12 cellular contexts compared by ENCODE assay signal in the genomic region with DNA sequence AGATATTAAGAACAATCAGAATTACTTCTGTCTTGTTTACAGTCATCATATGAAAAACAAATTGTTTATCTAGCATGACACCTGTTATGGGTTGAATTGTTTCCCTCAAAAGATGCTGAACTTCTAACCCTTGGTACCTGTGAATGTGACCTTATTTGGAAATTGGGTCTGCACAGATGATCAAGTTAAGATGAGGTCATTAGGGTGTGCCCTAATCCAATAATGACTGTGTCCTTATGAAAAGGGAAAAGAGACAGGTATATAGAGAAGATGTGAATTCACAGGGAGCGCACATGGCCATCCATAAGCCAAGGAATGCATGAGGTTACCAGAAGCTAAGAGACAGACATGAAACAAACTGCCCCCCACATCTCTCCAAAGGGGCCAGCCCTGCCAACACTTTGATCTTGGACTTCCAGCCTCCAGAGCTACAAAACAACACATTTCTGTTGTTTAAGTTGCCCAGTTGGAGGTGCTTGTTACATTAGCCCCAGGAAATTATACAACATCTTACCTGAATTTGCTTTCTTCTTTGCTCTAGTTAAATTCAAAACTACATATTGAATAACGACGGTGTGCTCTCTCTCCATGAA. TPM values are rescaled to one million over a fixed set of nuclear protein-coding genes. Genes with fewer than 3 reads are reported as not detected.
DNase-seq lines count a peak whose midpoint lies in the region; ATAC-seq and TF ChIP-seq lines count a peak whose summit lies in the region.
"Had no signal": no experiment of that assay in that cellular context is flagged by ENCODE, and none has a peak within 500 bp of the region (broad histone marks: within the 10 kb centered on the region; RNA-seq: fewer than 3 reads in every experiment).

No MANE protein-coding gene starts in this region.

- peaks cover 41% of the 10 kb centered on the region for H3K4me1 ChIP-seq in CD8-positive, alpha-beta T cell (ENCODE audit: insufficient read depth, low read length)

- no peaks in the 10 kb centered on the region for H3K9me3 ChIP-seq in CD8-positive, alpha-beta T cell (ENCODE audit: low read length)

- H3K27me3 ChIP-seq in CD8-positive, alpha-beta T cell (ENCODE audit: insufficient read depth, low read length) = no peaks in the 10 kb centered on the region

- no peak for TF ChIP-seq CTCF in CD8-positive, alpha-beta T cell (IDR thresholded peaks at IDR 0.05)

- DNase-seq in NCI-H510A treated with DMSO at 0.1 percent for 48 hours (lab: John Stamatoyannopoulos, UW) = peak; percentile 37
- DNase-seq in NCI-H510A (lab: John Stamatoyannopoulos, UW) = no peak
- DNase-seq in CD8-positive, alpha-beta T cell = no peak
- DNase-seq in activated T-helper 2 cell treated with anti-CD3 and anti-CD28 coated beads, Interferon-gamma antibody, Interleukin-2, Interleukin-4, amounts not matched to agents 10 μg/mL and 5 μg/mL and 100 μg/mL, durations not matched to agents 14 hours and 24 hours and 36 hours (ENCODE audit: low spot score) = no peak
- DNase-seq in naive thymus-derived CD8-positive, alpha-beta T cell = no peak
- no peak for DNase-seq in ecto neural progenitor cell (ENCODE audit: low spot score)
- DNase-seq in NCI-H1092 (lab: John Stamatoyannopoulos, UW) = no peak
- DNase-seq: left ventricle myocardium superior, MM.1S, NCI-H226 had no signal

- peaks cover 5% of the 10 kb centered on the region for H3K36me3 Mint-ChIP-seq in CD8-positive, alpha-beta T cell
- peaks cover 11% of the 10 kb centered on the region for H3K36me3 Mint-ChIP-seq in activated T-helper 2 cell treated with anti-CD3 and anti-CD28 coated beads, Interferon-gamma antibody, Interleukin-2, Interleukin-4, amounts not matched to agents 10 μg/mL and 5 μg/mL and 100 μg/mL, durations not matched to agents 14 hours and 24 hours and 36 hours (ENCODE audit: low read depth)
- H3K36me3 Mint-ChIP-seq in naive thymus-derived CD8-positive, alpha-beta T cell = no peaks in the 10 kb centered on the region

- H3K36me3 ChIP-seq in CD8-positive, alpha-beta T cell (ENCODE audit: insufficient read depth, low read length) = no peaks in the 10 kb centered on the region

- intact Hi-C loops in CD8-positive, alpha-beta T cell (cut with DNase I, micrococcal nuclease) = loop anchor here (10.0 kb wide), 3 partner anchors 256 to 854 kb away; a partner anchor contains a TSS
- intact Hi-C loops in activated T-helper 2 cell treated with anti-CD3 and anti-CD28 coated beads, Interferon-gamma antibody, Interleukin-2, Interleukin-4, amounts not matched to agents 10 μg/mL and 5 μg/mL and 100 μg/mL, durations not matched to agents 14 hours and 24 hours and 36 hours (cut with micrococcal nuclease) = loop anchor here (2.0 to 10.0 kb wide), 2 partner anchors 18 to 354 kb away; no protein-coding TSS in a partner anchor

- POLR2A ChIA-PET in CD8-positive, alpha-beta T cell (lab: Charles Lee) = interaction anchor here (5.3 to 9.0 kb wide), 3 partner anchors 29 to 108 kb away, joined by 23 to 94 read pairs (median 49); no protein-coding TSS in a partner anchor
- POLR2A ChIA-PET in naive thymus-derived CD8-positive, alpha-beta T cell (lab: Charles Lee) = interaction anchor here (4.6 to 12.0 kb wide), 5 partner anchors 15 to 147 kb away, joined by 25 to 325 read pairs (median 64); a partner anchor contains a TSS

- no peak overlapping the region for H3K27ac ChIP-seq in CD8-positive, alpha-beta T cell (ENCODE audit: low read depth, low read length)

- CTCF ChIA-PET in CD8-positive, alpha-beta T cell (lab: Charles Lee) = interaction anchor here (0.6 to 15.0 kb wide), 5 partner anchors 27 to 107 kb away, joined by 4 to 205 read pairs (median 6); no protein-coding TSS in a partner anchor

- no peak overlapping the region for H3K4me3 ChIP-seq in CD8-positive, alpha-beta T cell (ENCODE audit: low read depth, low read length)
- H3K4me3 ChIP-seq: smooth muscle cell had no signal

- ATAC-seq in CD8-positive, alpha-beta T cell = no peak
- ATAC-seq in naive thymus-derived CD8-positive, alpha-beta T cell = no peak
- no peak for ATAC-seq in HG03521 (IDR thresholded peaks at IDR 0.05; ENCODE audit: unreplicated experiment)
- ATAC-seq: left ventricle myocardium superior had no signal

- H3K9me3 Mint-ChIP-seq in CD8-positive, alpha-beta T cell = no peaks in the 10 kb centered on the region
- H3K9me3 Mint-ChIP-seq in activated T-helper 2 cell treated with anti-CD3 and anti-CD28 coated beads, Interferon-gamma antibody, Interleukin-2, Interleukin-4, amounts not matched to agents 10 μg/mL and 5 μg/mL and 100 μg/mL, durations not matched to agents 14 hours and 24 hours and 36 hours = peaks cover 4% of the 10 kb centered on the region
- peaks cover 0 to 3% (median 0%) of the 10 kb centered on the region in 9 donors for H3K9me3 Mint-ChIP-seq in naive thymus-derived CD8-positive, alpha-beta T cell

- peak overlapping the region; percentile 35 for H3K4me3 Mint-ChIP-seq in CD8-positive, alpha-beta T cell
- H3K4me3 Mint-ChIP-seq in activated T-helper 2 cell treated with anti-CD3 and anti-CD28 coated beads, Interferon-gamma antibody, Interleukin-2, Interleukin-4, amounts not matched to agents 10 μg/mL and 5 μg/mL and 100 μg/mL, durations not matched to agents 14 hours and 24 hours and 36 hours (ENCODE audit: low read depth) = peak overlapping the region; percentile 41
- peak overlapping the region in 9 of 10 donors; percentile 70 to 97 (median 84) for H3K4me3 Mint-ChIP-seq in naive thymus-derived CD8-positive, alpha-beta T cell

- H3K27me3 Mint-ChIP-seq in CD8-positive, alpha-beta T cell (ENCODE audit: low read depth) = no peaks in the 10 kb centered on the region
- no peaks in the 10 kb centered on the region for H3K27me3 Mint-ChIP-seq in activated T-helper 2 cell treated with anti-CD3 and anti-CD28 coated beads, Interferon-gamma antibody, Interleukin-2, Interleukin-4, amounts not matched to agents 10 μg/mL and 5 μg/mL and 100 μg/mL, durations not matched to agents 14 hours and 24 hours and 36 hours (ENCODE audit: low read depth)
- no peaks in the 10 kb centered on the region for H3K27me3 Mint-ChIP-seq in naive thymus-derived CD8-positive, alpha-beta T cell

- peaks cover 57% of the 10 kb centered on the region for H3K4me1 Mint-ChIP-seq in CD8-positive, alpha-beta T cell (ENCODE audit: low read depth)
- peaks cover 55% of the 10 kb centered on the region for H3K4me1 Mint-ChIP-seq in activated T-helper 2 cell treated with anti-CD3 and anti-CD28 coated beads, Interferon-gamma antibody, Interleukin-2, Interleukin-4, amounts not matched to agents 10 μg/mL and 5 μg/mL and 100 μg/mL, durations not matched to agents 14 hours and 24 hours and 36 hours (ENCODE audit: low read depth)
- H3K4me1 Mint-ChIP-seq in naive thymus-derived CD8-positive, alpha-beta T cell = peaks cover 24 to 60% (median 57%) of the 10 kb centered on the region in 4 donors

- peak overlapping the region; percentile 88 for H3K27ac Mint-ChIP-seq in CD8-positive, alpha-beta T cell
- peak overlapping the region; percentile 89 for H3K27ac Mint-ChIP-seq in activated T-helper 2 cell treated with anti-CD3 and anti-CD28 coated beads, Interferon-gamma antibody, Interleukin-2, Interleukin-4, amounts not matched to agents 10 μg/mL and 5 μg/mL and 100 μg/mL, durations not matched to agents 14 hours and 24 hours and 36 hours
- H3K27ac Mint-ChIP-seq in naive thymus-derived CD8-positive, alpha-beta T cell = peak overlapping the region; percentile 83 to 96 (median 92)

RNA-seq across cellular contexts. Expression of a gene that starts 2.3 kb away (rescaled TPM):
- 10 to 100 TPM; 25.0 to 25.6 TPM for total RNA-seq in CD8-positive, alpha-beta T cell
- 102 and 110 TPM in 2 replicates for total RNA-seq in activated T-helper 2 cell treated with anti-CD3 and anti-CD28 coated beads, Interferon-gamma antibody, Interleukin-2, Interleukin-4, amounts not matched to agents 10 μg/mL and 5 μg/mL and 100 μg/mL, durations not matched to agents 14 hours and 24 hours and 36 hours
- 10 to 100 TPM; 84.9 to 86.2 TPM for total RNA-seq in naive thymus-derived CD8-positive, alpha-beta T cell
- 100 to 1,000 TPM in 1 of 3 donors, 10 to 100 TPM in 2; 71.5 to 122 (median 98.2) TPM for polyA plus RNA-seq in naive thymus-derived CD8-positive, alpha-beta T cell
